1 cellular context compared by ENCODE assay signal in the genomic region with DNA sequence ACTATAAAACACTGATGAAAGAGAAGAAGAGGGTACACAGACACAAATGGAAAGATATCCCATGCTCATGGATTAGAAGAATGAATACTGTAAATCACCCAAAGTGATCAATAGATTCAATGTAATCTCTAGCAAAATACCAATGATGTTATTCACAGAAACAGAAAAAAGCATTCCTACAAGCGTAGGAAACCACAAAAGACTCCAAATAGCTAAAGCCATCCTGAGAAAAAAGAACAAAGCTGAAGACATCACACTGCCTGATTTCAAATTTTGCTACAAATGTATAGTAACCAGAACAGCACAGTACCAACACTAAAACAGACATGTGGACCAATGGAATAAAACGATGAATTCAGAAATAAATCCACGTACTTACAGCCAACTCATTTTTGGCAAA.
TF ChIP-seq lines count a peak whose summit lies in the region.

No MANE protein-coding gene starts in this region.

TF ChIP-seq in K562, 482 proteins besides CTCF, POLR2A, EP300 and RAD21 (continued from another document):
- TF ChIP-seq, protein P1, sequence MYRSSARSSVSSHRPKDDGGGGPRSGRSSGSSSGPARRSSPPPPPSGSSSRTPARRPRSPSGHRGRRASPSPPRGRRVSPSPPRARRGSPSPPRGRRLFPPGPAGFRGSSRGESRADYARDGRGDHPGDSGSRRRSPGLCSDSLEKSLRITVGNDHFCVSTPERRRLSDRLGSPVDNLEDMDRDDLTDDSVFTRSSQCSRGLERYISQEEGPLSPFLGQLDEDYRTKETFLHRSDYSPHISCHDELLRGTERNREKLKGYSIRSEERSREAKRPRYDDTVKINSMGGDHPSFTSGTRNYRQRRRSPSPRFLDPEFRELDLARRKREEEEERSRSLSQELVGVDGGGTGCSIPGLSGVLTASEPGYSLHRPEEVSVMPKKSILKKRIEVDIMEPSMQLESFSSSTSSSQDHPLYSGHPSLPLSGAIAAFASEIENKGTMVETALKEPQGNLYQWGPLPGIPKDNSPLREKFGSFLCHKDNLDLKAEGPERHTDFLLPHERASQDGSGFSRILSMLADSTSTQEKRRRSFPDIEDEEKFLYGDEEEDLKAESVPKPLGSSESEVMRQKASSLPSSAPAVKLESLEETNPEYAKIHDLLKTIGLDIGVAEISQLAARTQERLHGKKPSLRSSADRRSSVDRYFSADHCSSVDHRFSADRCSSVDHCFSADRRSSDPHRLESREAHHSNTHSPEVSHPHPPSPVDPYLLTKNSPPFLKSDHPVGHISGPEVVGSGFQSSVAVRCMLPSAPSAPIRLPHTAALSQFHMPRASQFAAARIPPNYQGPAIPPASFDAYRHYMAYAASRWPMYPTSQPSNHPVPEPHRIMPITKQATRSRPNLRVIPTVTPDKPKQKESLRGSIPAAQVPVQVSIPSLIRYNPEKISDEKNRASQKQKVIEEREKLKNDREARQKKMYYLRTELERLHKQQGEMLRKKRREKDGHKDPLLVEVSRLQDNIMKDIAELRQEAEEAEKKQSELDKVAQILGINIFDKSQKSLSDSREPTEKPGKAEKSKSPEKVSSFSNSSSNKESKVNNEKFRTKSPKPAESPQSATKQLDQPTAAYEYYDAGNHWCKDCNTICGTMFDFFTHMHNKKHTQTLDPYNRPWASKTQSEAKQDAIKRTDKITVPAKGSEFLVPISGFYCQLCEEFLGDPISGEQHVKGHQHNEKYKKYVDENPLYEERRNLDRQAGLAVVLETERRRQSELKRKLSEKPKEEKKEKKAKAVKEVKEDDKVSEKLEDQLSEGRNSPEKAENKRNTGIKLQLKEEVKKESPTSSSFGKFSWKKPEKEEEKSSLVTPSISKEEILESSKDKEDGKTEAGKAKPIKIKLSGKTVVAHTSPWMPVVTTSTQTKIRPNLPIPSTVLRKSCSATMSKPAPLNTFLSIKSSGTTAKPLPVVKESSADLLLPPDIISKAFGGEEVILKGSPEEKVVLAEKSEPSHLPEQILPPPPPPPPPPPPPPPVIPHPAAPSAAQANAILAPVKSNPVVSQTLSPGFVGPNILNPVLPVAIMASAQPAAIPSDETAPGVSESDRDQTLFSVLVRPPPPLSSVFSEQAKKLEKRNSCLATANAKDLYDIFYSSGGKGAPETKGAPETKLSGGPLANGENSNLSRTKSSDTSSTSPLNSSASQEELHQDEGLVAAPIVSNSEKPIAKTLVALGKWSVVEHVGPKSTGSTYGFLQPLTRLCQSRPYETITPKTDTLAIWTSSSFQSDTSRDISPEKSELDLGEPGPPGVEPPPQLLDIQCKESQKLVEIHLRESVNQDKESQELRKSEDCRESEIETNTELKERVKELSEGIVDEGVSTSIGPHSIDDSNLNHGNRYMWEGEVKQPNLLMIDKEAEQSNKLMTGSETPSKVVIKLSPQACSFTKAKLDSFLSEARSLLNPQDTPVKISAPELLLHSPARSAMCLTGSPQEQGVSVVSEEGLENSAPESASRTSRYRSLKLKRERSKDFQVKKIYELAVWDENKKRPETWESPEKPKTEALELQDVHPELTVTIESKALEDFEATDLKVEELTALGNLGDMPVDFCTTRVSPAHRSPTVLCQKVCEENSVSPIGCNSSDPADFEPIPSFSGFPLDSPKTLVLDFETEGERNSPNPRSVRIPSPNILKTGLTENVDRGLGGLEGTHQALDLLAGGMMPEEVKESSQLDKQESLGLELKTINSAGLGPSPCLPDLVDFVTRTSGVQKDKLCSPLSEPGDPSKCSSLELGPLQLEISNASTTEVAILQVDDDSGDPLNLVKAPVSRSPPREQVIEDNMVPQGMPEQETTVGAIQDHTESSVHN (IDR thresholded peaks at IDR 0.05; ENCODE audit: borderline replicate concordance in 1 of 2, low read depth in 1 of 2) = no peak
- TF ChIP-seq, protein P2, sequence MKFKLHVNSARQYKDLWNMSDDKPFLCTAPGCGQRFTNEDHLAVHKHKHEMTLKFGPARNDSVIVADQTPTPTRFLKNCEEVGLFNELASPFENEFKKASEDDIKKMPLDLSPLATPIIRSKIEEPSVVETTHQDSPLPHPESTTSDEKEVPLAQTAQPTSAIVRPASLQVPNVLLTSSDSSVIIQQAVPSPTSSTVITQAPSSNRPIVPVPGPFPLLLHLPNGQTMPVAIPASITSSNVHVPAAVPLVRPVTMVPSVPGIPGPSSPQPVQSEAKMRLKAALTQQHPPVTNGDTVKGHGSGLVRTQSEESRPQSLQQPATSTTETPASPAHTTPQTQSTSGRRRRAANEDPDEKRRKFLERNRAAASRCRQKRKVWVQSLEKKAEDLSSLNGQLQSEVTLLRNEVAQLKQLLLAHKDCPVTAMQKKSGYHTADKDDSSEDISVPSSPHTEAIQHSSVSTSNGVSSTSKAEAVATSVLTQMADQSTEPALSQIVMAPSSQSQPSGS (CRISPR knock-in tag; IDR thresholded peaks at IDR 0.05) = no peak
- TF ChIP-seq, protein P3, sequence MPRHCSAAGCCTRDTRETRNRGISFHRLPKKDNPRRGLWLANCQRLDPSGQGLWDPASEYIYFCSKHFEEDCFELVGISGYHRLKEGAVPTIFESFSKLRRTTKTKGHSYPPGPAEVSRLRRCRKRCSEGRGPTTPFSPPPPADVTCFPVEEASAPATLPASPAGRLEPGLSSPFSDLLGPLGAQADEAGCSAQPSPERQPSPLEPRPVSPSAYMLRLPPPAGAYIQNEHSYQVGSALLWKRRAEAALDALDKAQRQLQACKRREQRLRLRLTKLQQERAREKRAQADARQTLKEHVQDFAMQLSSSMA (CRISPR knock-in tag; IDR thresholded peaks at IDR 0.05) = no peak
